ENCODE assay signal across 8 cellular contexts in the genomic region with DNA sequence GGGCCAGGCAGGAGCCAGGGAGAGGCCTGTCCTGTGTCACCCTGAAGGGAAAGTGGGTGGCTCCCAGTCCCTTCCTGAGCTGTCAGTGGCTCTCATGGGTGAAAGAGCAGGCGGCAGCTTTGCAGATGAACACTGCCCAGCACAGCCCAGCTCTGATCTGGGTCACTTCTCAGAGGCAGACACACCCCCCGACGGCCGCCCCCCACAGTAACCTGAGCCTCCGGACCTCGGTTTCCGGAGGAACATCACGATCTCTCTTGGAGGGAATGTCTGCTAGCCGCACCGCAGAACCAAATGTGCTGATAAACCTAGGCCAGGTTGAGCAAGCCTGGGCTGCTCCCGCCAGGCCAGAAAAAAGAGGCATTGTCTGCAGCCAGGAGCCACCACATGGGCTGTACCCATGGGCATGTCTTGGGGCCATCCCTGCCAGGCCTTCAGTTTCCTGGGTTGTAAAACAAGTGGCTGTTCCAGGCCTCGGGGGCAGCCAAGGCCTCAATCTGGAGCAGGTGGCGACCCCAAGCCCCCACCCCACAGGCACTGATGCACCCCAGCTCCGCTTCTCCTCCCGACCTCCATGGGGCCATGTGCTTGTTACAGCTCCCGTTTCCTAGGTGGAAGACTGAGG. TPM values are rescaled to one million over a fixed set of nuclear protein-coding genes. Genes with fewer than 3 reads are reported as not detected.
DNase-seq lines count a peak whose midpoint lies in the region; ATAC-seq lines count a peak whose summit lies in the region.

No MANE protein-coding gene starts in this region.

- no peak overlapping the region for H3K4me3 Mint-ChIP-seq in activated naive CD8-positive, alpha-beta T cell treated with anti-CD3 and anti-CD28 coated beads for 36 hours
- no peak overlapping the region for H3K4me3 Mint-ChIP-seq in stimulated activated naive B cell treated with anti-CD40 and anti-IgM and Interleukin-4, amounts not matched to agents 10 μg/mL and 1 μg/mL and 100 μg/mL, for 72 hours

- DNase-seq in EH (ENCODE audit: low read depth) (peak; percentile 89), SW480 (ENCODE audit: low spot score) (peak; percentile 97), glomerular visceral epithelial cell (ENCODE audit: extremely low spot score) (peak; percentile 95), posterior vena cava (ENCODE audit: low spot score) (peak; percentile 88), NCI-H748 (lab: John Stamatoyannopoulos, UW; ENCODE audit: unreplicated experiment) (no peak), NCI-H2227 (lab: John Stamatoyannopoulos, UW; ENCODE audit: unreplicated experiment) (no peak)
- DNase-seq in activated naive CD8-positive, alpha-beta T cell treated with anti-CD3 and anti-CD28 coated beads for 36 hours, result no peak
- no peak for DNase-seq in stimulated activated naive B cell treated with anti-CD40 and anti-IgM and Interleukin-4, amounts not matched to agents 10 μg/mL and 1 μg/mL and 100 μg/mL, for 72 hours

- H3K36me3 Mint-ChIP-seq in activated naive CD8-positive, alpha-beta T cell treated with anti-CD3 and anti-CD28 coated beads for 36 hours, result peaks cover 2% of the 10 kb centered on the region
- H3K36me3 Mint-ChIP-seq in stimulated activated naive B cell treated with anti-CD40 and anti-IgM and Interleukin-4, amounts not matched to agents 10 μg/mL and 1 μg/mL and 100 μg/mL, for 72 hours, result peaks cover 29 to 44% of the 10 kb centered on the region in 2 donors

- H3K9me3 Mint-ChIP-seq in activated naive CD8-positive, alpha-beta T cell treated with anti-CD3 and anti-CD28 coated beads for 36 hours, result no peaks in the 10 kb centered on the region
- no peaks in the 10 kb centered on the region for H3K9me3 Mint-ChIP-seq in stimulated activated naive B cell treated with anti-CD40 and anti-IgM and Interleukin-4, amounts not matched to agents 10 μg/mL and 1 μg/mL and 100 μg/mL, for 72 hours

- peaks cover 29% of the 10 kb centered on the region for H3K4me1 Mint-ChIP-seq in activated naive CD8-positive, alpha-beta T cell treated with anti-CD3 and anti-CD28 coated beads for 36 hours
- H3K4me1 Mint-ChIP-seq in stimulated activated naive B cell treated with anti-CD40 and anti-IgM and Interleukin-4, amounts not matched to agents 10 μg/mL and 1 μg/mL and 100 μg/mL, for 72 hours, result peaks cover 42 to 75% of the 10 kb centered on the region in 2 donors

- ATAC-seq in stimulated activated naive B cell treated with anti-CD40 and anti-IgM and Interleukin-4, amounts not matched to agents 10 μg/mL and 1 μg/mL and 100 μg/mL, for 72 hours (replicated peaks), result no peak

- intact Hi-C loops in posterior vena cava (cut with DNase I), result no loop called here

- H3K27ac Mint-ChIP-seq in activated naive CD8-positive, alpha-beta T cell treated with anti-CD3 and anti-CD28 coated beads for 36 hours, result no peak overlapping the region
- H3K27ac Mint-ChIP-seq in stimulated activated naive B cell treated with anti-CD40 and anti-IgM and Interleukin-4, amounts not matched to agents 10 μg/mL and 1 μg/mL and 100 μg/mL, for 72 hours, result no peak overlapping the region

- no peaks in the 10 kb centered on the region for H3K27me3 Mint-ChIP-seq in activated naive CD8-positive, alpha-beta T cell treated with anti-CD3 and anti-CD28 coated beads for 36 hours
- no peaks in the 10 kb centered on the region for H3K27me3 Mint-ChIP-seq in stimulated activated naive B cell treated with anti-CD40 and anti-IgM and Interleukin-4, amounts not matched to agents 10 μg/mL and 1 μg/mL and 100 μg/mL, for 72 hours

RNA-seq across cellular contexts. Expression of gene NCOR2, which starts 57.6 kb away (rescaled TPM):
- total RNA-seq in posterior vena cava, result 100 to 1,000 TPM; 210 to 279 TPM
- 100 to 1,000 TPM; 106 to 112 TPM for total RNA-seq in activated naive CD8-positive, alpha-beta T cell treated with anti-CD3 and anti-CD28 coated beads for 36 hours

Comparison
In these comparisons a context has a peak if more than half of its experiments do, and no peak if none do; other contexts are left out.
1. DNase-seq: peak in EH (single experiment), SW480 (single experiment), glomerular visceral epithelial cell (single experiment) and posterior vena cava (single experiment); none in NCI-H748 (single experiment), NCI-H2227 (single experiment), activated naive CD8-positive, alpha-beta T cell treated with anti-CD3 and anti-CD28 coated beads for 36 hours (single experiment) and stimulated activated naive B cell treated with anti-CD40 and anti-IgM and Interleukin-4, amounts not matched to agents 10 μg/mL and 1 μg/mL and 100 μg/mL, for 72 hours (single experiment).